ENCODE assay signal across 1 cellular context in genomic region chr1:95116666-95117206, GRCh38.
A peak's percentile ranks its signal among the peaks of the same experiment; 100 is the strongest.
TF ChIP-seq lines count a peak whose summit lies in the region.

No MANE protein-coding gene starts in this region.

TF ChIP-seq in H1, 55 proteins besides CTCF, POLR2A, EP300 and RAD21:
- TF ChIP-seq BACH1 (IDR thresholded peaks at IDR 0.05; ENCODE audit: low read length) (peak; percentile 54), EGR1 (IDR thresholded peaks at IDR 0.05; ENCODE audit: borderline replicate concordance, low read depth, low read length) (peak; percentile 81), CREB1 (IDR thresholded peaks at IDR 0.05) (no peak), ATF2 (IDR thresholded peaks at IDR 0.05; ENCODE audit: low read length) (no peak), CTBP2 (IDR thresholded peaks at IDR 0.05; ENCODE audit: borderline replicate concordance, insufficient read depth, insufficient read length, low read length) (no peak), HDAC2 (IDR thresholded peaks at IDR 0.05; ENCODE audit: borderline replicate concordance in 1 of 2, low read depth in 2 of 2, low read length in 2 of 2) (peak in 1 of 2 experiments; percentile 81; a peak in 2 of 4 replicates), KDM4A (IDR thresholded peaks at IDR 0.05; ENCODE audit: low read depth, low read length, severe bottlenecking) (peak; percentile 72), ASH2L (IDR thresholded peaks at IDR 0.05; ENCODE audit: low read length) (peak; percentile 76), SIN3A (conservative IDR thresholded peaks at IDR 0.05 in 1 of 2, IDR thresholded peaks at IDR 0.05 in 1 of 2; ENCODE audit: low read depth in 1 of 2, low read length in 2 of 2) (0 out of 4 replicates have a peak, but pooled peaks of 1 of the 2 experiments have one; percentile 48), TEAD4 (IDR thresholded peaks at IDR 0.05; ENCODE audit: low read depth, low read length) (peak; percentile 86; the same call in 1 of the 2 replicates), POLR2AphosphoS5 (IDR thresholded peaks at IDR 0.05; ENCODE audit: low read depth, low read length) (no peak), E2F6 (IDR thresholded peaks at IDR 0.05) (0 out of 2 replicates have a peak, but pooled peaks have one; percentile 25)
- TF ChIP-seq, protein P1, sequence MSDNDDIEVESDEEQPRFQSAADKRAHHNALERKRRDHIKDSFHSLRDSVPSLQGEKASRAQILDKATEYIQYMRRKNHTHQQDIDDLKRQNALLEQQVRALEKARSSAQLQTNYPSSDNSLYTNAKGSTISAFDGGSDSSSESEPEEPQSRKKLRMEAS (IDR thresholded peaks at IDR 0.05): peak; percentile 63; the same call in 1 of the 2 replicates
